8 cellular contexts compared by ENCODE assay signal in genomic region chr19:49766938-49767315, GRCh38. TPM values are rescaled to one million over a fixed set of nuclear protein-coding genes. Genes with fewer than 3 reads are reported as not detected.
DNase-seq lines count a peak whose midpoint lies in the region; ATAC-seq and TF ChIP-seq lines count a peak whose summit lies in the region.

Gene AP2A1 (plus strand): TSS chr19:49767001. CDS start chr19:49767134, 133 bp downstream.

- intact Hi-C loops in T-helper 1 cell treated with Interleukin-12 subunit alpha and Interleukin-12 subunit beta and Interleukin-4 antibody, amounts not matched to agents 30 ng/mL and 1 ng/mL, for 36 hours (cut with micrococcal nuclease): loop anchor here (1.0 to 5.0 kb wide), 19 partner anchors 41 to 775 kb away; partner anchors contain the start of genes AKT1S1, ALDH16A1, ATF5 and C19orf73
- intact Hi-C loops in heart right ventricle (cut with DNase I): loop anchor here in 6 of 10 donors (1.0 to 5.0 kb wide), 6 partner anchors 40 to 110 kb away; partner anchors contain the start of genes AKT1S1 (in 2 of the 6), TBC1D17 (in 2 of the 6), FUZ (in 1 of the 6) and PRMT1 (in 1 of the 6)
- intact Hi-C loops in sciatic nerve (cut with DNase I): no loop called here

- ATAC-seq in activated CD8-positive, alpha-beta T cell treated with anti-CD3 and anti-CD28 coated beads, Interleukin-2, amount 10 ng/mL, durations not matched to agents 7 days and 5 days: no peak
- ATAC-seq in heart right ventricle (no peak), sciatic nerve (no peak), HG03139 (IDR thresholded peaks at IDR 0.05; ENCODE audit: unreplicated experiment) (no peak)

- peak within 1 kb of the TSS; percentile 62 to 96 (median 84) for H3K4me3 ChIP-seq in heart right ventricle

- peak within 1 kb of the TSS; percentile 81 to 97 (median 92) for H3K27ac ChIP-seq in heart right ventricle

- no peaks in the 10 kb centered on the region for H3K9me3 ChIP-seq in heart right ventricle

- peak within 1 kb of the TSS; percentile 96 for H3K4me3 Mint-ChIP-seq in activated CD8-positive, alpha-beta T cell treated with anti-CD3 and anti-CD28 coated beads, Interleukin-2, amount 10 ng/mL, durations not matched to agents 7 days and 5 days

- DNase-seq in T-helper 1 cell (no peak), heart right ventricle (no peak), sciatic nerve (ENCODE audit: low spot score) (no peak), DMS153 treated with DMSO at 0.1 percent for 48 hours (lab: John Stamatoyannopoulos, UW; ENCODE audit: unreplicated experiment) (no peak), DMS 273 (lab: John Stamatoyannopoulos, UW; ENCODE audit: unreplicated experiment) (no peak)
- DNase-seq in activated CD8-positive, alpha-beta T cell treated with anti-CD3 and anti-CD28 coated beads, Interleukin-2, amount 10 ng/mL, durations not matched to agents 7 days and 5 days: no peak

- 1% methylated on average over 30 to 39 of the region's 39 CpGs for WGBS in heart right ventricle, 2 donors

- H3K27me3 Mint-ChIP-seq in activated CD8-positive, alpha-beta T cell treated with anti-CD3 and anti-CD28 coated beads, Interleukin-2, amount 10 ng/mL, durations not matched to agents 7 days and 5 days (ENCODE audit: low read depth): no peaks in the 10 kb centered on the region

- CTCF ChIA-PET in activated CD8-positive, alpha-beta T cell treated with anti-CD3 and anti-CD28 coated beads, Interleukin-2, amount 10 ng/mL, durations not matched to agents 7 days and 5 days (lab: Charles Lee): interaction anchor here (1.0 to 3.4 kb wide), 4 partner anchors 50 to 465 kb away, joined by 3 to 26 read pairs (median 4); no protein-coding TSS in a partner anchor

- POLR2A ChIA-PET in activated CD8-positive, alpha-beta T cell treated with anti-CD3 and anti-CD28 coated beads, Interleukin-2, amount 10 ng/mL, durations not matched to agents 7 days and 5 days (lab: Charles Lee): interaction anchor here (0.6 to 1.5 kb wide), 7 partner anchors 31 to 162 kb away, joined by 3 to 5 read pairs (median 4); partner anchors contain the start of genes ATF5, MED25 and NUP62

- H3K36me3 Mint-ChIP-seq in activated CD8-positive, alpha-beta T cell treated with anti-CD3 and anti-CD28 coated beads, Interleukin-2, amount 10 ng/mL, durations not matched to agents 7 days and 5 days (ENCODE audit: low read depth): peaks cover 14% of the 10 kb centered on the region

- no peaks in the 10 kb centered on the region for H3K9me3 Mint-ChIP-seq in activated CD8-positive, alpha-beta T cell treated with anti-CD3 and anti-CD28 coated beads, Interleukin-2, amount 10 ng/mL, durations not matched to agents 7 days and 5 days (ENCODE audit: insufficient read depth)

- H3K4me1 Mint-ChIP-seq in activated CD8-positive, alpha-beta T cell treated with anti-CD3 and anti-CD28 coated beads, Interleukin-2, amount 10 ng/mL, durations not matched to agents 7 days and 5 days (ENCODE audit: low read depth): peaks cover 45% of the 10 kb centered on the region

- no peak for TF ChIP-seq CTCF in heart right ventricle (IDR thresholded peaks at IDR 0.05)

- peak within 1 kb of the TSS; percentile 95 for H3K27ac Mint-ChIP-seq in activated CD8-positive, alpha-beta T cell treated with anti-CD3 and anti-CD28 coated beads, Interleukin-2, amount 10 ng/mL, durations not matched to agents 7 days and 5 days

- peaks cover 0 to 15% (median 0%) of the 10 kb centered on the region in 9 donors for H3K36me3 ChIP-seq in heart right ventricle

- H3K4me1 ChIP-seq in heart right ventricle: peaks cover 4 to 43% (median 33%) of the 10 kb centered on the region in 9 donors

- no peaks in the 10 kb centered on the region for H3K27me3 ChIP-seq in heart right ventricle

RNA-seq across cellular contexts. Expression of gene AP2A1, which starts in this region (rescaled TPM):
- total RNA-seq in T-helper 1 cell treated with Interleukin-12 subunit alpha and Interleukin-12 subunit beta and Interleukin-4 antibody, amounts not matched to agents 30 ng/mL and 1 ng/mL, for 36 hours: 72.1 and 74.0 TPM in 2 replicates
- total RNA-seq in activated CD8-positive, alpha-beta T cell treated with anti-CD3 and anti-CD28 coated beads, Interleukin-2, amount 10 ng/mL, durations not matched to agents 7 days and 5 days: 10 to 100 TPM; 88.1 to 96.4 TPM
- total RNA-seq in heart right ventricle: 100 to 1,000 TPM in 1 of 10 donors, 10 to 100 TPM in 9; 56.0 to 108 (median 62.6) TPM
- 10 to 100 TPM; 36.1 to 96.3 TPM for polyA plus RNA-seq in heart right ventricle
- 74.3 TPM for total RNA-seq in sciatic nerve
